29 cellular contexts compared by ENCODE assay signal in the genomic region with DNA sequence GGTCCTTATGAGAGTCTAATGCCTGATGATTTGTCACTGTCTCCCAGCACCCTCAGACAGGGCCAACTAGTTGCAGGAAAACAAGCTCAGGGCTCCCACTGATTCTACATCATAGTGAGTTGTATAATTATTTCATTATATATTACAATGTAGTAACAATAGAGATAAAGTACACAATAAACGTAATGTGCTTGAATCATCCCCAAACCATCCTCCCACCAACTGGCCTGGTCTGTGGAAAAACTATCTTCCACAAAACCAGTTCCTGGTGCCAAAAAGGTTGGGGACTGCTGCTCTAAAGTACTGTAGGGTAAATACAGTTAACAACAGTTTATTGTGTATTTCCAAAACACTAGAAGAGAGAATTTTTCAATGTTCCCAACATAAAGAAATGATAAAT.
DNase-seq lines count a peak whose midpoint lies in the region; FAIRE-seq and TF ChIP-seq lines count a peak whose summit lies in the region.
"Had no signal": no experiment of that assay in that cellular context is flagged by ENCODE, and none has a peak within 500 bp of the region (broad histone marks: within the 10 kb centered on the region; RNA-seq: fewer than 3 reads in every experiment).

No MANE protein-coding gene starts in this region.

- DNase-seq in HFFc6 (peak; percentile 40), astrocyte (ENCODE audit: low read depth) (peak; percentile 43), fibroblast of the aortic adventitia (ENCODE audit: low read depth) (peak; percentile 39), substantia nigra (lab: John Stamatoyannopoulos, UW) (no peak), amygdala (lab: John Stamatoyannopoulos, UW) (no peak), SW480 (ENCODE audit: low spot score) (no peak)
- no peak for DNase-seq in activated T-helper 2 cell treated with anti-CD3 and anti-CD28 coated beads, Interferon-gamma antibody, Interleukin-2, Interleukin-4, amounts not matched to agents 10 μg/mL and 5 μg/mL and 100 μg/mL, durations not matched to agents 14 hours and 24 hours and 36 hours (ENCODE audit: low spot score)
- DNase-seq: activated CD4-positive, alpha-beta T cell treated with anti-CD3 and anti-CD28 coated beads, Interleukin-2, amount 10 ng/mL, durations not matched to agents 24 days and 14 days; activated CD8-positive, alpha-beta memory T cell treated with anti-CD3 and anti-CD28 coated beads for 24 hours; activated effector memory CD4-positive, alpha-beta T cell treated with Interleukin-2 at 50 U/mL for 16 hours; activated T-cell treated with anti-CD3 and anti-CD28 coated beads for 4 hours; aorta; erythroblast; gastrocnemius medialis; NCI-H1417 treated with DMSO at 0.1 percent for 48 hours; NCI-H2029 treated with DMSO at 0.1 percent for 48 hours; NCI-H345; NCI-H774; ovary; small intestine; stimulated activated naive CD8-positive, alpha-beta T cell treated with anti-CD3 and anti-CD28 coated beads, Interleukin-15, Interleukin-2, amounts not matched to agents 100 U/mL and 50 U/mL, for 24 hours; T1000; WERI-Rb-1 had no signal

- H3K9me3 ChIP-seq in astrocyte (ENCODE audit: insufficient read depth, low read depth, low read length) = no peaks in the 10 kb centered on the region
- H3K9me3 ChIP-seq: gastrocnemius medialis, HAP-1, ovary had no signal

- H3K4me1 Mint-ChIP-seq in HFFc6 (ENCODE audit: low read depth) = peaks cover 51% of the 10 kb centered on the region
- peaks cover 12% of the 10 kb centered on the region for H3K4me1 Mint-ChIP-seq in astrocyte (ENCODE audit: low read depth, unreplicated experiment)
- H3K4me1 Mint-ChIP-seq in activated T-helper 2 cell treated with anti-CD3 and anti-CD28 coated beads, Interferon-gamma antibody, Interleukin-2, Interleukin-4, amounts not matched to agents 10 μg/mL and 5 μg/mL and 100 μg/mL, durations not matched to agents 14 hours and 24 hours and 36 hours (ENCODE audit: low read depth) = peaks cover 5% of the 10 kb centered on the region

- H3K36me3 Mint-ChIP-seq in HFFc6 (ENCODE audit: low read depth) (peaks cover 61% of the 10 kb centered on the region), astrocyte (ENCODE audit: low read depth, unreplicated experiment) (peaks cover 36% of the 10 kb centered on the region)
- H3K36me3 Mint-ChIP-seq in activated T-helper 2 cell treated with anti-CD3 and anti-CD28 coated beads, Interferon-gamma antibody, Interleukin-2, Interleukin-4, amounts not matched to agents 10 μg/mL and 5 μg/mL and 100 μg/mL, durations not matched to agents 14 hours and 24 hours and 36 hours (ENCODE audit: low read depth) = peaks cover 89% of the 10 kb centered on the region

- intact Hi-C loops in activated T-helper 2 cell treated with anti-CD3 and anti-CD28 coated beads, Interferon-gamma antibody, Interleukin-2, Interleukin-4, amounts not matched to agents 10 μg/mL and 5 μg/mL and 100 μg/mL, durations not matched to agents 14 hours and 24 hours and 36 hours (cut with micrococcal nuclease) = no loop called here

- H3K36me3 ChIP-seq in astrocyte (ENCODE audit: insufficient read depth, low read length) = peaks cover 8% of the 10 kb centered on the region
- H3K36me3 ChIP-seq: ovary had no signal

- H3K4me2 ChIP-seq in astrocyte (ENCODE audit: low read length) = no peak overlapping the region
- H3K4me2 ChIP-seq: BLaER1 had no signal

- H3K27me3 ChIP-seq in astrocyte (ENCODE audit: insufficient read depth, low read length) = no peaks in the 10 kb centered on the region
- H3K27me3 ChIP-seq: BLaER1, gastrocnemius medialis, ovary had no signal

- TF ChIP-seq CTCF in HFFc6 (IDR thresholded peaks at IDR 0.05) = no peak
- TF ChIP-seq CTCF in astrocyte (IDR thresholded peaks at IDR 0.05; ENCODE audit: insufficient read depth, low read depth, low read length) = no peak
- no peak for TF ChIP-seq CTCF in fibroblast of the aortic adventitia (IDR thresholded peaks at IDR 0.05; ENCODE audit: insufficient read depth, low read length)

- no peaks in the 10 kb centered on the region for H4K20me1 ChIP-seq in astrocyte (ENCODE audit: insufficient read depth, low read length)

- H3K27ac ChIP-seq in astrocyte (ENCODE audit: low read depth, low read length) (no peak overlapping the region), substantia nigra (ENCODE audit: low read depth, low read length, poor library complexity, severe bottlenecking) (peak overlapping the region; percentile 60)
- H3K27ac ChIP-seq: BLaER1, gastrocnemius medialis, ovary, WERI-Rb-1 had no signal

- no peak overlapping the region for H2AFZ ChIP-seq in astrocyte (ENCODE audit: low read depth, low read length)

- H3K4me1 ChIP-seq in astrocyte (ENCODE audit: insufficient read depth, low read length) = peaks cover 4% of the 10 kb centered on the region
- H3K4me1 ChIP-seq: gastrocnemius medialis had no signal

- H3K4me3 Mint-ChIP-seq in HFFc6 (no peak overlapping the region), astrocyte (ENCODE audit: unreplicated experiment) (no peak overlapping the region)
- no peak overlapping the region for H3K4me3 Mint-ChIP-seq in activated T-helper 2 cell treated with anti-CD3 and anti-CD28 coated beads, Interferon-gamma antibody, Interleukin-2, Interleukin-4, amounts not matched to agents 10 μg/mL and 5 μg/mL and 100 μg/mL, durations not matched to agents 14 hours and 24 hours and 36 hours (ENCODE audit: low read depth)
- H3K4me3 Mint-ChIP-seq: activated CD4-positive, alpha-beta T cell treated with anti-CD3 and anti-CD28 coated beads, Interleukin-2, amount 10 ng/mL, durations not matched to agents 24 days and 14 days; natural killer cell treated with Interleukin-12 subunit alpha and Interleukin-12 subunit beta and Interleukin-15 and Interleukin-18, amount 100 ng/mL, for 72 hours had no signal

- H3K9me3 Mint-ChIP-seq in HFFc6 (no peaks in the 10 kb centered on the region), astrocyte (ENCODE audit: unreplicated experiment) (peaks cover 6% of the 10 kb centered on the region)
- H3K9me3 Mint-ChIP-seq in activated T-helper 2 cell treated with anti-CD3 and anti-CD28 coated beads, Interferon-gamma antibody, Interleukin-2, Interleukin-4, amounts not matched to agents 10 μg/mL and 5 μg/mL and 100 μg/mL, durations not matched to agents 14 hours and 24 hours and 36 hours = no peaks in the 10 kb centered on the region
- H3K9me3 Mint-ChIP-seq: activated CD4-positive, alpha-beta T cell treated with anti-CD3 and anti-CD28 coated beads, Interleukin-2, amount 10 ng/mL, durations not matched to agents 24 days and 14 days; activated naive CD4-positive, alpha-beta T cell treated with anti-CD3 and anti-CD28 coated beads, Interleukin-2, amount 50 U/mL, for 72 hours; natural killer cell treated with Interleukin-12 subunit alpha and Interleukin-12 subunit beta and Interleukin-15 and Interleukin-18, amount 100 ng/mL, for 72 hours had no signal

- H3K9ac ChIP-seq in astrocyte (ENCODE audit: low read length) = no peak overlapping the region
- H3K9ac ChIP-seq: BLaER1 had no signal

- peak overlapping the region; percentile 33; the same call in 1 of the 2 replicates for H3K27ac Mint-ChIP-seq in HFFc6
- H3K27ac Mint-ChIP-seq in astrocyte (ENCODE audit: unreplicated experiment) = peak overlapping the region; percentile 37
- H3K27ac Mint-ChIP-seq in activated T-helper 2 cell treated with anti-CD3 and anti-CD28 coated beads, Interferon-gamma antibody, Interleukin-2, Interleukin-4, amounts not matched to agents 10 μg/mL and 5 μg/mL and 100 μg/mL, durations not matched to agents 14 hours and 24 hours and 36 hours = no peak overlapping the region
- H3K27ac Mint-ChIP-seq: activated CD4-positive, alpha-beta T cell treated with anti-CD3 and anti-CD28 coated beads, Interleukin-2, amount 10 ng/mL, durations not matched to agents 24 days and 14 days; activated naive CD4-positive, alpha-beta T cell treated with anti-CD3 and anti-CD28 coated beads, Interleukin-2, amount 50 U/mL, for 72 hours; natural killer cell treated with Interleukin-12 subunit alpha and Interleukin-12 subunit beta and Interleukin-15 and Interleukin-18, amount 100 ng/mL, for 72 hours had no signal

- H3K4me3 ChIP-seq in astrocyte (ENCODE audit: insufficient read depth, low read depth, low read length) = no peak overlapping the region
- no peak overlapping the region for H3K4me3 ChIP-seq in fibroblast of the aortic adventitia (ENCODE audit: low read depth, low read length)
- H3K4me3 ChIP-seq: BLaER1, gastrocnemius medialis, HAP-1, ovary had no signal

- H3K79me2 ChIP-seq in astrocyte (ENCODE audit: insufficient read depth, low read length) = no peaks in the 10 kb centered on the region

- no peaks in the 10 kb centered on the region for H3K27me3 Mint-ChIP-seq in HFFc6 (ENCODE audit: insufficient read depth)
- no peaks in the 10 kb centered on the region for H3K27me3 Mint-ChIP-seq in astrocyte (ENCODE audit: low read depth, unreplicated experiment)
- H3K27me3 Mint-ChIP-seq in activated T-helper 2 cell treated with anti-CD3 and anti-CD28 coated beads, Interferon-gamma antibody, Interleukin-2, Interleukin-4, amounts not matched to agents 10 μg/mL and 5 μg/mL and 100 μg/mL, durations not matched to agents 14 hours and 24 hours and 36 hours (ENCODE audit: low read depth) = no peaks in the 10 kb centered on the region
- H3K27me3 Mint-ChIP-seq: activated CD4-positive, alpha-beta T cell treated with anti-CD3 and anti-CD28 coated beads, Interleukin-2, amount 10 ng/mL, durations not matched to agents 24 days and 14 days; natural killer cell treated with Interleukin-12 subunit alpha and Interleukin-12 subunit beta and Interleukin-15 and Interleukin-18, amount 100 ng/mL, for 72 hours had no signal

- no peak for FAIRE-seq in astrocyte (lab: Jason Lieb, UNC)
- FAIRE-seq: GM12892, small intestine, urothelium cell line had no signal

Comparison
In these comparisons a context has a peak if more than half of its experiments do, and no peak if none do; other contexts are left out.
1. DNase-seq: peak in HFFc6 (single experiment), astrocyte (single experiment) and fibroblast of the aortic adventitia (single experiment); none in substantia nigra (0 of 49), activated T-helper 2 cell treated with anti-CD3 and anti-CD28 coated beads, Interferon-gamma antibody, Interleukin-2, Interleukin-4, amounts not matched to agents 10 μg/mL and 5 μg/mL and 100 μg/mL, durations not matched to agents 14 hours and 24 hours and 36 hours (single experiment), amygdala (0 of 56) and SW480 (single experiment).